31 cellular contexts compared by ENCODE assay signal in the genomic region with DNA sequence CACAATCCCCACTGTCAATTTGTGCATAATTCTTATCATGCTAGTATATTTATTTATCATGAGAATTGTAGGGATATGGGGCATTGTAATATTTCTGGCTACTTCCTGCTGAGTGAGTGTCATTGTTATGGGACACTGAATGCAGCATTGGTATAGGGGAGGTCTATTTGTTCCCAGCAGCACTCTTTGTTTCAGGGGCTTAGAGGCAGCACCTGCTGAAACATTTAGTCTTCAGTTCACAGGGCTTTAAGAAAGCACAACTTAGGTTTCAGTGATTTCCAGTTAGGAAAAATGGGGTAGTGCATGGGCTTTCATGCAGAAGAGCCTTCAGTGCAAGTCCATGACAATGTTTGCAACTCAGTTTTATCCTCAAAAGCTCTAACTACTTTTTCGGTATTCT. TPM values are rescaled to one million over a fixed set of nuclear protein-coding genes. Genes with fewer than 3 reads are reported as not detected.
"Had no signal": no experiment of that assay in that cellular context is flagged by ENCODE, and none has a peak within 500 bp of the region (broad histone marks: within the 10 kb centered on the region; RNA-seq: fewer than 3 reads in every experiment).

No MANE protein-coding gene starts in this region.

- ATAC-seq: activated CD4-positive, CD25-positive, alpha-beta regulatory T cell treated with anti-CD3 and anti-CD28 coated beads, Interleukin-2, amount 50 U/mL, for 24 hours; activated CD8-positive, alpha-beta T cell treated with anti-CD3 and anti-CD28 coated beads for 36 hours; activated T-cell treated with anti-CD3 and anti-CD28 coated beads, Interleukin-2, amount 50 U/mL, for 4 hours; activated T-helper 17 cell treated with anti-CD3 and anti-CD28 coated beads, Interleukin-2, amount 50 U/mL, for 72 hours; effector memory CD8-positive, alpha-beta T cell; foreskin keratinocyte; gastrocnemius medialis; heart left ventricle had no signal

- H3K4me1 ChIP-seq: gastrocnemius medialis had no signal

- H3K9me3 Mint-ChIP-seq: activated B cell treated with CpG ODN at 0.5 μM for 24 hours; activated CD8-positive, alpha-beta T cell treated with anti-CD3 and anti-CD28 coated beads for 36 hours; activated T-cell treated with anti-CD3 and anti-CD28 coated beads, Interleukin-2, amount 50 U/mL, for 4 hours; activated T-helper 17 cell treated with anti-CD3 and anti-CD28 coated beads, Interleukin-2, amount 50 U/mL, for 72 hours; effector memory CD8-positive, alpha-beta T cell had no signal

- H3K36me3 ChIP-seq: esophagus muscularis mucosa, gastrocnemius medialis, heart left ventricle had no signal

- H3K27ac ChIP-seq: esophagus muscularis mucosa, foreskin keratinocyte, gastrocnemius medialis, heart left ventricle had no signal

- H3K4me3 Mint-ChIP-seq: activated B cell treated with CpG ODN at 0.5 μM for 24 hours; activated CD8-positive, alpha-beta T cell treated with anti-CD3 and anti-CD28 coated beads for 36 hours; activated naive CD8-positive, alpha-beta T cell; activated T-cell treated with anti-CD3 and anti-CD28 coated beads, Interleukin-2, amount 50 U/mL, for 4 hours; activated T-helper 17 cell treated with anti-CD3 and anti-CD28 coated beads, Interleukin-2, amount 50 U/mL, for 72 hours; effector memory CD8-positive, alpha-beta T cell had no signal

- H3K4me1 Mint-ChIP-seq: activated B cell treated with CpG ODN at 0.5 μM for 24 hours; activated T-helper 17 cell treated with anti-CD3 and anti-CD28 coated beads, Interleukin-2, amount 50 U/mL, for 72 hours had no signal

- H3K36me3 Mint-ChIP-seq: activated naive CD8-positive, alpha-beta T cell had no signal

- DNase-seq: activated B cell treated with CpG ODN at 0.5 μM for 24 hours; activated CD4-positive, alpha-beta T cell treated with anti-CD3 and anti-CD28 coated beads for 48 hours; activated CD4-positive, alpha-beta T cell treated with anti-CD3 and anti-CD28 coated beads, Interleukin-2, amount 50 U/mL, for 1 hour; activated CD4-positive, alpha-beta T cell treated with anti-CD3 and anti-CD28 coated beads, Interleukin-2, amount 50 U/mL, for 48 hours; activated CD8-positive, alpha-beta memory T cell treated with anti-CD3 and anti-CD28 coated beads for 24 hours; activated CD8-positive, alpha-beta T cell treated with anti-CD3 and anti-CD28 coated beads for 36 hours; activated effector memory CD4-positive, alpha-beta T cell treated with Interleukin-2 at 50 U/mL for 16 hours; activated gamma-delta T cell treated with Interleukin-2 at 50 U/mL for 16 hours; activated naive CD4-positive, alpha-beta T cell treated with anti-CD3 and anti-CD28 coated beads, Interleukin-2, amount 50 U/mL, for 16 hours; activated naive CD4-positive, alpha-beta T cell treated with Interleukin-2 at 50 U/mL for 16 hours; activated T-cell treated with anti-CD3 and anti-CD28 coated beads, Interleukin-2, amount 50 U/mL, for 4 hours; amniotic stem cell; anterior cingulate cortex; caudate nucleus; cortex of kidney; dermis blood vessel endothelial cell; effector CD4-positive, alpha-beta T cell; effector memory CD8-positive, alpha-beta T cell; erythroblast; foreskin keratinocyte; gastrocnemius medialis; glutamatergic neuron; heart left ventricle; T-helper 2 cell had no signal

- H3K27me3 ChIP-seq: esophagus muscularis mucosa, foreskin keratinocyte, gastrocnemius medialis, heart left ventricle had no signal

- H3K4me3 ChIP-seq: esophagus muscularis mucosa, gastrocnemius medialis, heart left ventricle had no signal

- H3K27ac Mint-ChIP-seq: activated B cell treated with CpG ODN at 0.5 μM for 24 hours; activated CD8-positive, alpha-beta T cell treated with anti-CD3 and anti-CD28 coated beads for 36 hours; activated naive CD8-positive, alpha-beta T cell; activated T-helper 17 cell treated with anti-CD3 and anti-CD28 coated beads, Interleukin-2, amount 50 U/mL, for 72 hours; effector memory CD8-positive, alpha-beta T cell had no signal

RNA-seq across cellular contexts. Expression of gene SULT1C3, which starts 23.7 kb away (rescaled TPM):
- total RNA-seq: activated B cell treated with CpG ODN at 0.5 μM for 24 hours; activated CD8-positive, alpha-beta T cell treated with anti-CD3 and anti-CD28 coated beads for 36 hours; activated T-cell treated with anti-CD3 and anti-CD28 coated beads, Interleukin-2, amount 50 U/mL, for 4 hours; activated T-helper 17 cell treated with anti-CD3 and anti-CD28 coated beads, Interleukin-2, amount 50 U/mL, for 72 hours; astrocyte; chondrocyte; dermis blood vessel endothelial cell; esophagus muscularis mucosa; foreskin keratinocyte; gastrocnemius medialis; heart left ventricle had no signal
- polyA plus RNA-seq: adipose tissue, foreskin keratinocyte, heart left ventricle had no signal

RNA-seq across cellular contexts. Expression of gene SULT1C2, which starts 25.3 kb away (rescaled TPM):
- total RNA-seq: activated B cell treated with CpG ODN at 0.5 μM for 24 hours; activated CD8-positive, alpha-beta T cell treated with anti-CD3 and anti-CD28 coated beads for 36 hours; activated T-cell treated with anti-CD3 and anti-CD28 coated beads, Interleukin-2, amount 50 U/mL, for 4 hours; activated T-helper 17 cell treated with anti-CD3 and anti-CD28 coated beads, Interleukin-2, amount 50 U/mL, for 72 hours; dermis blood vessel endothelial cell; foreskin keratinocyte had no signal
- polyA plus RNA-seq: foreskin keratinocyte had no signal
